In the genomic region with DNA sequence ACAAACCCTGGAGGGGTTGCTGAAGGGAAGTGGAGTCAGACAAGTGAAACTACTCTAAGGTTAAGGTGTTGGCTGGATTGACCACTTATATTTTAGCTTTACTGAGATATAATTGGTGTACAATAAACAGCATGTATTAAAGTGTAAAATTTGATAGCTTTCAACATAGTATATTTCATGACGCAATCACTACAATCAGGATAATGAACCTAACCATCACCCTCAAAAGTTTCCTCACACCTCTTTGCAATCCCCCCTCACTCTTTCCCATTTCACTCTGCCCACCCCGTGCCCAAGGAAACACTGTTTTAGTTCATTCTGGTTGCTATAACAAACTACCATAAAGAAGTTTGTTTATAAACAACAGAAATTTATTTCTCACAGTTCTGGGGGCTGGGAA, we compare ENCODE assay signal across 7 cellular contexts.
"Had no signal": no experiment of that assay in that cellular context is flagged by ENCODE, and none has a peak within 500 bp of the region (broad histone marks: within the 10 kb centered on the region; RNA-seq: fewer than 3 reads in every experiment).

No MANE protein-coding gene starts in this region.

- H3K4me2 ChIP-seq: KMS-11 had no signal

- H3K4me3 ChIP-seq: K562 had no signal

- ATAC-seq: K562 had no signal

- FAIRE-seq: HTR-8/SVneo, K562 had no signal

- H3K9ac ChIP-seq: KMS-11 had no signal

- H3K36me3 Mint-ChIP-seq: IgD-negative memory B cell had no signal

- H3K4me3 Mint-ChIP-seq: IgD-negative memory B cell had no signal

- H3K27ac Mint-ChIP-seq: IgD-negative memory B cell had no signal

- H3K4me1 Mint-ChIP-seq: IgD-negative memory B cell had no signal

- H3K27ac ChIP-seq: HL-60, KMS-11 had no signal

- DNase-seq: KBM-7, KG1 had no signal
